In the genomic region with DNA sequence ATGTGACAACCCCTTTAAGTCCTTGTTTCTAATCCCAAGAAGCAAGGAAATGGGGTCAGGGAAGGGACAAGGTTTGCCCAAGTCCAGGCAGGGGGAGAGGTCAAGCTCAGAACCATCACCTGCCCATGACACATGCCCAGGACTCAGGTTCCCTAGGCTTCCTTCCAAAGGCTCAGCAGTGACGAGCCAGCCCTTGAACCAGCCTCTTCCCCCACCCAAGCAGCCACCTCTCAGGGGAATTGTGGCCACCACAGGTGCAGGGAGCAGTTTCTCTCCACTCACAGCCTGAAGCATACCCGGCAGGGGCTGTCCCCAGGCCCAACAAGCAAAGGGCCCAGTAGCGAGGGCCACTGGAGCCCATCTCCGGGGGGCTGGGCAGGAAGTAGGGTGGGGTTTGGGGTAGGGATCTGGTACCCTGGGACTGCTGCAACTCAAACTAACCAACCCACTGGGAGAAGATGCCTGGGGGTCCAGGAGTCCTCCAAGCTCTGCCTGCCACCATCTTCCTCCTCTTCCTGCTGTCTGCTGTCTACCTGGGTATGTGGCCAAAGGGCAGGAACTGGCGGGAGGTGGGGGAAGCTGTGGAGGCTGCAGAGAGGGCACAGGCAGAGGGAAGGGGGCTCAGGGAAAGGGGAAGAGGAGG, we compare ENCODE assay signal across 8 cellular contexts. TPM values are rescaled to one million over a fixed set of nuclear protein-coding genes. Genes with fewer than 3 reads are reported as not detected.
DNase-seq lines count a peak whose midpoint lies in the region; ATAC-seq and TF ChIP-seq lines count a peak whose summit lies in the region.

A gene (plus strand): TSS at position 433 of the 643 bp plus-strand sequence. CDS start 26 bp downstream, at position 459.

- CTCF ChIA-PET in activated CD4-positive, alpha-beta memory T cell treated with anti-CD3 and anti-CD28 coated beads, Interleukin-2, amount 10 ng/mL, durations not matched to agents 7 days and 5 days (lab: Charles Lee), result interaction anchor here (0.7 kb wide), 1 partner anchor 9 kb away, joined by 3 read pairs; no protein-coding TSS in a partner anchor

- DNase-seq in left cardiac atrium, result peak; percentile 11
- DNase-seq in left ventricle myocardium inferior, result no peak
- no peak for DNase-seq in activated CD4-positive, alpha-beta memory T cell treated with anti-CD3 and anti-CD28 coated beads, Interleukin-2, amount 10 ng/mL, durations not matched to agents 7 days and 5 days
- DNase-seq in aorta, result no peak
- no peak for DNase-seq in activated effector memory CD4-positive, alpha-beta T cell treated with Interleukin-2 at 50 U/mL for 16 hours
- DNase-seq in mesenteric fat pad (ENCODE audit: low spot score), result no peak
- no peak for DNase-seq in AML-193 (lab: John Stamatoyannopoulos, UW)

- H3K36me3 Mint-ChIP-seq in activated CD4-positive, alpha-beta memory T cell treated with anti-CD3 and anti-CD28 coated beads, Interleukin-2, amount 10 ng/mL, durations not matched to agents 7 days and 5 days (ENCODE audit: low read depth), result peaks cover 11% of the 10 kb centered on the region

- peak within 1 kb of the TSS; percentile 96 for H3K27ac Mint-ChIP-seq in activated CD4-positive, alpha-beta memory T cell treated with anti-CD3 and anti-CD28 coated beads, Interleukin-2, amount 10 ng/mL, durations not matched to agents 7 days and 5 days

- H3K9me3 ChIP-seq in left ventricle myocardium inferior (replicated peaks), result no peaks in the 10 kb centered on the region
- no peaks in the 10 kb centered on the region for H3K9me3 ChIP-seq in aorta (ENCODE audit: control insufficient read depth, low read length)

- H3K36me3 ChIP-seq in left ventricle myocardium inferior (peaks cover 4% of the 10 kb centered on the region), aorta (ENCODE audit: control insufficient read depth in 1 of 2, insufficient read depth in 2 of 2, low read length in 1 of 2) (no peaks in the 10 kb centered on the region)

- H3K4me3 Mint-ChIP-seq in activated CD4-positive, alpha-beta memory T cell treated with anti-CD3 and anti-CD28 coated beads, Interleukin-2, amount 10 ng/mL, durations not matched to agents 7 days and 5 days, result no peak within 1 kb of the TSS

- H3K4me1 Mint-ChIP-seq in activated CD4-positive, alpha-beta memory T cell treated with anti-CD3 and anti-CD28 coated beads, Interleukin-2, amount 10 ng/mL, durations not matched to agents 7 days and 5 days, result peaks cover 71% of the 10 kb centered on the region

- H3K4me1 ChIP-seq in left ventricle myocardium inferior (peaks cover 18% of the 10 kb centered on the region), aorta (ENCODE audit: control insufficient read depth in 1 of 2, insufficient read depth in 2 of 2, low read length in 2 of 2) (no peaks in the 10 kb centered on the region)

- WGBS in aorta, 2 donors, result 60 to 65% methylated on average over 5 of the region's 5 CpGs

- no peaks in the 10 kb centered on the region for H3K27me3 Mint-ChIP-seq in activated CD4-positive, alpha-beta memory T cell treated with anti-CD3 and anti-CD28 coated beads, Interleukin-2, amount 10 ng/mL, durations not matched to agents 7 days and 5 days

- no peaks in the 10 kb centered on the region for H3K9me3 Mint-ChIP-seq in activated CD4-positive, alpha-beta memory T cell treated with anti-CD3 and anti-CD28 coated beads, Interleukin-2, amount 10 ng/mL, durations not matched to agents 7 days and 5 days

- intact Hi-C loops in left cardiac atrium (cut with DNase I), result loop anchor here in 1 of 2 donors (10.0 kb wide), 1 partner anchor 198 kb away; a partner anchor contains a TSS
- intact Hi-C loops in left ventricle myocardium inferior (cut with micrococcal nuclease), result no loop called here
- intact Hi-C loops in aorta (cut with DNase I), result no loop called here

- POLR2A ChIA-PET in activated CD4-positive, alpha-beta memory T cell treated with anti-CD3 and anti-CD28 coated beads, Interleukin-2, amount 10 ng/mL, durations not matched to agents 7 days and 5 days (lab: Charles Lee), result interaction anchor here (2.3 to 16.1 kb wide), 3 partner anchors 10 to 35 kb away, joined by 8 to 384 read pairs (median 223); a partner anchor contains a TSS

- no peak for TF ChIP-seq CTCF in left ventricle myocardium inferior (IDR thresholded peaks at IDR 0.05; ENCODE audit: borderline replicate concordance)

- ATAC-seq in left cardiac atrium, result no peak
- peak; percentile 73 for ATAC-seq in HG02885 (IDR thresholded peaks at IDR 0.05; ENCODE audit: poor library complexity, unreplicated experiment)
- ATAC-seq in aorta (ENCODE audit: low FRiP score), result peak; percentile 21

- H3K27me3 ChIP-seq in left ventricle myocardium inferior (ENCODE audit: low read depth) (no peaks in the 10 kb centered on the region), aorta (ENCODE audit: control insufficient read depth in 1 of 2, insufficient read depth in 2 of 2, low read length in 1 of 2) (no peaks in the 10 kb centered on the region)

- no peak within 1 kb of the TSS for H3K27ac ChIP-seq in left ventricle myocardium inferior (replicated peaks)
- H3K27ac ChIP-seq in aorta (ENCODE audit: low read depth in 1 of 2, low read length in 2 of 2), result no peak within 1 kb of the TSS

- no peak within 1 kb of the TSS for H3K4me3 ChIP-seq in left ventricle myocardium inferior
- H3K4me3 ChIP-seq in aorta (ENCODE audit: low read length in 2 of 2), result no peak within 1 kb of the TSS

RNA-seq across cellular contexts. Expression of the gene that starts here (rescaled TPM):
- total RNA-seq in left cardiac atrium (under 1 TPM; 0.24 to 0.68 TPM), left ventricle myocardium inferior (not detected), aorta (1 to 10 TPM in 1 of 2 donors, under 1 TPM in 1; 0.96 to 1.3 TPM), mesenteric fat pad (0.61 TPM)
- under 1 TPM; 0.35 to 0.38 TPM for total RNA-seq in activated CD4-positive, alpha-beta memory T cell treated with anti-CD3 and anti-CD28 coated beads, Interleukin-2, amount 10 ng/mL, durations not matched to agents 7 days and 5 days
- polyA plus RNA-seq in aorta, result under 1 TPM; 0.49 to 0.63 TPM

Comparison
In these comparisons a context has a peak if more than half of its experiments do, and no peak if none do; other contexts are left out.
1. Peak in DNase-seq in left cardiac atrium; RNA of the gene not detected or under 1 TPM.
2. ATAC-seq: peak in HG02885 (single experiment) and aorta (single experiment); none in left cardiac atrium (0 of 2).